1 cellular context compared by ENCODE assay signal in the genomic region with DNA sequence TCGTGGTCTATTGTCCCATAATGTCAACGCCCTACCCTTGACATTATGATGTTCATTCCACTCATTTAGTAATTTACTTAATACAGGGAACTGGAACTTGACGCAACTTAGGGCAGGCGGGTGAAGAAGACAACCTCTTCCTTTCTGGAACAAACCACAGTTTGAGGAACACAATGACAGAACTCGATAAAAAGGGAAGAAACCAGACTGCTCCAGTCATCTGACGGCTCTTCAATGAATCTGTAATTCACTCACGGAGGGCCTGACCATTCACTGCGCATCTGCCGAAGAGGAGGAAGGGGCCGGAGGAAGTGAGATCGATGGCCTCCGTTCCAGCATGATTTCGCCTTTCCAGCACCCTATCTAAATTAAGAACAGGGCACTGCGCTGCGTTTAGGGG.
TF ChIP-seq lines count a peak whose summit lies in the region.

No MANE protein-coding gene starts in this region.

TF ChIP-seq in WTC11, 78 proteins besides CTCF, POLR2A, EP300 and RAD21 (continued from another document):
- TF ChIP-seq, protein P1, sequence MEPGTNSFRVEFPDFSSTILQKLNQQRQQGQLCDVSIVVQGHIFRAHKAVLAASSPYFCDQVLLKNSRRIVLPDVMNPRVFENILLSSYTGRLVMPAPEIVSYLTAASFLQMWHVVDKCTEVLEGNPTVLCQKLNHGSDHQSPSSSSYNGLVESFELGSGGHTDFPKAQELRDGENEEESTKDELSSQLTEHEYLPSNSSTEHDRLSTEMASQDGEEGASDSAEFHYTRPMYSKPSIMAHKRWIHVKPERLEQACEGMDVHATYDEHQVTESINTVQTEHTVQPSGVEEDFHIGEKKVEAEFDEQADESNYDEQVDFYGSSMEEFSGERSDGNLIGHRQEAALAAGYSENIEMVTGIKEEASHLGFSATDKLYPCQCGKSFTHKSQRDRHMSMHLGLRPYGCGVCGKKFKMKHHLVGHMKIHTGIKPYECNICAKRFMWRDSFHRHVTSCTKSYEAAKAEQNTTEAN (CRISPR knock-in tag; IDR thresholded peaks at IDR 0.05), result no peak
- no peak for TF ChIP-seq NR1H2 (CRISPR knock-in tag; IDR thresholded peaks at IDR 0.05)
- TF ChIP-seq ZNF317 (CRISPR knock-in tag; IDR thresholded peaks at IDR 0.05; ENCODE audit: borderline replicate concordance, low read depth), result no peak
- no peak for TF ChIP-seq ZNF423 (CRISPR knock-in tag; IDR thresholded peaks at IDR 0.05)
- no peak for TF ChIP-seq PREB (CRISPR knock-in tag; IDR thresholded peaks at IDR 0.05; ENCODE audit: borderline replicate concordance)
- TF ChIP-seq ZNF532 (CRISPR knock-in tag; IDR thresholded peaks at IDR 0.05; ENCODE audit: borderline replicate concordance), result no peak
- TF ChIP-seq SP1 (CRISPR knock-in tag; conservative IDR thresholded peaks at IDR 0.05), result no peak
- TF ChIP-seq ZNF416 (CRISPR knock-in tag; IDR thresholded peaks at IDR 0.05), result no peak
- TF ChIP-seq, protein P2, sequence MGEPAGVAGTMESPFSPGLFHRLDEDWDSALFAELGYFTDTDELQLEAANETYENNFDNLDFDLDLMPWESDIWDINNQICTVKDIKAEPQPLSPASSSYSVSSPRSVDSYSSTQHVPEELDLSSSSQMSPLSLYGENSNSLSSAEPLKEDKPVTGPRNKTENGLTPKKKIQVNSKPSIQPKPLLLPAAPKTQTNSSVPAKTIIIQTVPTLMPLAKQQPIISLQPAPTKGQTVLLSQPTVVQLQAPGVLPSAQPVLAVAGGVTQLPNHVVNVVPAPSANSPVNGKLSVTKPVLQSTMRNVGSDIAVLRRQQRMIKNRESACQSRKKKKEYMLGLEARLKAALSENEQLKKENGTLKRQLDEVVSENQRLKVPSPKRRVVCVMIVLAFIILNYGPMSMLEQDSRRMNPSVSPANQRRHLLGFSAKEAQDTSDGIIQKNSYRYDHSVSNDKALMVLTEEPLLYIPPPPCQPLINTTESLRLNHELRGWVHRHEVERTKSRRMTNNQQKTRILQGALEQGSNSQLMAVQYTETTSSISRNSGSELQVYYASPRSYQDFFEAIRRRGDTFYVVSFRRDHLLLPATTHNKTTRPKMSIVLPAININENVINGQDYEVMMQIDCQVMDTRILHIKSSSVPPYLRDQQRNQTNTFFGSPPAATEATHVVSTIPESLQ (CRISPR knock-in tag; IDR thresholded peaks at IDR 0.05), result no peak
